In genomic region chr5:5473224-5473623, GRCh38 we compare ENCODE assay signal across 31 cellular contexts. TPM values are rescaled to one million over a fixed set of nuclear protein-coding genes. Genes with fewer than 3 reads are reported as not detected.
A peak's percentile ranks its signal among the peaks of the same experiment; 100 is the strongest.
DNase-seq lines count a peak whose midpoint lies in the region; ATAC-seq, FAIRE-seq and TF ChIP-seq lines count a peak whose summit lies in the region.
"Had no signal": no experiment of that assay in that cellular context is flagged by ENCODE, and none has a peak within 500 bp of the region (broad histone marks: within the 10 kb centered on the region; RNA-seq: fewer than 3 reads in every experiment).

No MANE protein-coding gene starts in this region.

- WGBS in A549 (ENCODE audit: missing lambda C conversion rate) = 91% methylated on average over 2 of the region's 2 CpGs
- WGBS in neuronal stem cell (ENCODE audit: extremely low coverage in 2 of 2, insufficient read length in 2 of 2, insufficient replicate concordance in 1 of 2), 2 donors = no CpG with 5 or more reads among the region's 2 CpGs

- H3K36me3 Mint-ChIP-seq in HFFc6 (ENCODE audit: low read depth) = peaks cover 33% of the 10 kb centered on the region
- peaks cover 10% of the 10 kb centered on the region for H3K36me3 Mint-ChIP-seq in astrocyte (ENCODE audit: low read depth, unreplicated experiment)

- H3K27me3 Mint-ChIP-seq in HFFc6 (ENCODE audit: insufficient read depth) = peaks cover 2% of the 10 kb centered on the region; the same call in 1 of the 2 replicates
- H3K27me3 Mint-ChIP-seq in astrocyte (ENCODE audit: low read depth, unreplicated experiment) = no peaks in the 10 kb centered on the region
- H3K27me3 Mint-ChIP-seq: activated naive CD4-positive, alpha-beta T cell treated with anti-CD3 and anti-CD28 coated beads, Interleukin-2, amount 10 ng/mL, durations not matched to agents 7 days and 5 days; activated T-helper 17 cell treated with anti-CD3 and anti-CD28 coated beads, Interleukin-2, amount 50 U/mL, for 72 hours; B cell had no signal

- H3K4me1 ChIP-seq in A549 (0 out of 3 replicates have a peak, but pooled peaks cover 4% of the 10 kb centered on the region), astrocyte (ENCODE audit: insufficient read depth, low read length) (no peaks in the 10 kb centered on the region), neuronal stem cell (ENCODE audit: control insufficient read depth in 2 of 2, insufficient read depth in 1 of 2, low read depth in 1 of 2, low read length in 2 of 2) (no peaks in the 10 kb centered on the region)
- H3K4me1 ChIP-seq: gastrocnemius medialis, SJSA1, suprapubic skin, upper lobe of right lung had no signal

- no peak overlapping the region for H3K4ac ChIP-seq in neuronal stem cell (ENCODE audit: low read length)

- no peaks in the 10 kb centered on the region for H3K79me2 ChIP-seq in astrocyte (ENCODE audit: insufficient read depth, low read length)

- POLR2A ChIA-PET in A549 (lab: Yijun Ruan, JAX) = no interaction called here

- H2AK5ac ChIP-seq in neuronal stem cell (ENCODE audit: low read depth, low read length) = no peak overlapping the region

- no peak overlapping the region for H3K4me2 ChIP-seq in A549
- no peak overlapping the region for H3K4me2 ChIP-seq in astrocyte (ENCODE audit: low read length)
- H3K4me2 ChIP-seq in neuronal stem cell (ENCODE audit: insufficient read depth, low read length, poor library complexity, severe bottlenecking) = no peak overlapping the region

- FAIRE-seq in A549 (lab: Jason Lieb, UNC) (no peak), astrocyte (lab: Jason Lieb, UNC) (no peak)
- FAIRE-seq: GM12892, small intestine had no signal

- DNase-seq in A549 (ENCODE audit: low read depth in 1 of 2, low spot score in 1 of 2) = no peak
- peak; percentile 8 for DNase-seq in HFFc6
- DNase-seq in astrocyte (ENCODE audit: low read depth) = peak; percentile 39
- DNase-seq in fibroblast of villous mesenchyme (ENCODE audit: low read depth) = peak; percentile 28
- no peak for DNase-seq in neuronal stem cell (ENCODE audit: low spot score)
- no peak for DNase-seq in dedifferentiated amniotic fluid mesenchymal stem cell (ENCODE audit: extremely low spot score)
- no peak for DNase-seq in NCI-H1694 (lab: John Stamatoyannopoulos, UW)
- DNase-seq: activated CD4-positive, alpha-beta T cell treated with anti-CD3 and anti-CD28 coated beads for 48 hours; activated naive CD4-positive, alpha-beta T cell treated with anti-CD3 and anti-CD28 coated beads, Interleukin-2, amount 10 ng/mL, durations not matched to agents 7 days and 5 days; amygdala; CD8-positive, alpha-beta T cell; effector CD4-positive, alpha-beta T cell; gastrocnemius medialis; H9; Kasumi-1; NCI-H446 treated with DMSO at 0.1 percent for 48 hours; NCI-H82; ovary; retina; small intestine; stimulated activated naive CD4-positive, alpha-beta T cell treated with Interleukin-2 at 50 U/mL for 16 hours; T1000; upper lobe of right lung had no signal

- no peak overlapping the region for H3K27ac ChIP-seq in A549
- H3K27ac ChIP-seq in astrocyte (ENCODE audit: low read depth, low read length) = no peak overlapping the region
- H3K27ac ChIP-seq in neuronal stem cell (replicated peaks; ENCODE audit: low read length) = no peak overlapping the region
- H3K27ac ChIP-seq: epithelial cell of prostate, ovary, SJSA1, suprapubic skin, upper lobe of right lung had no signal

- no peak overlapping the region for H2BK120ac ChIP-seq in neuronal stem cell (ENCODE audit: low read depth, low read length)

- H2BK12ac ChIP-seq in neuronal stem cell (ENCODE audit: low read length) = no peak overlapping the region

- no peak for ATAC-seq in A549
- no peak for ATAC-seq in GM18498 (IDR thresholded peaks at IDR 0.05; ENCODE audit: unreplicated experiment)
- ATAC-seq: activated T-helper 17 cell treated with anti-CD3 and anti-CD28 coated beads, Interleukin-2, amount 50 U/mL, for 72 hours; CD8-positive, alpha-beta T cell; upper lobe of right lung had no signal

- no peaks in the 10 kb centered on the region for H3K9me3 Mint-ChIP-seq in HFFc6
- H3K9me3 Mint-ChIP-seq in astrocyte (ENCODE audit: unreplicated experiment) = no peaks in the 10 kb centered on the region
- H3K9me3 Mint-ChIP-seq: activated naive CD4-positive, alpha-beta T cell treated with anti-CD3 and anti-CD28 coated beads, Interleukin-2, amount 10 ng/mL, durations not matched to agents 7 days and 5 days; activated T-helper 17 cell treated with anti-CD3 and anti-CD28 coated beads, Interleukin-2, amount 50 U/mL, for 72 hours; CD8-positive, alpha-beta T cell; H9; nephron had no signal

- no peak for TF ChIP-seq CTCF in A549 (IDR thresholded peaks at IDR 0.05)
- TF ChIP-seq CTCF in HFFc6 (IDR thresholded peaks at IDR 0.05) = no peak
- no peak for TF ChIP-seq CTCF in astrocyte (IDR thresholded peaks at IDR 0.05; ENCODE audit: insufficient read depth, low read depth, low read length)
- no peak for TF ChIP-seq CTCF in fibroblast of villous mesenchyme (IDR thresholded peaks at IDR 0.05; ENCODE audit: insufficient read depth, low read depth, low read length)

- H3K14ac ChIP-seq in neuronal stem cell (ENCODE audit: low read length) = no peak overlapping the region

- no peaks in the 10 kb centered on the region for H3K79me1 ChIP-seq in neuronal stem cell (ENCODE audit: low read depth, low read length)

- TF ChIP-seq POLR2A in A549 (IDR thresholded peaks at IDR 0.05; ENCODE audit: low read length) = no peak

- H2AFZ ChIP-seq in astrocyte (ENCODE audit: low read depth, low read length) (no peak overlapping the region), neuronal stem cell (ENCODE audit: low read length) (no peak overlapping the region)

- TF ChIP-seq RAD21 in A549 (conservative IDR thresholded peaks at IDR 0.05 in 1 of 2, IDR thresholded peaks at IDR 0.05 in 1 of 2) = no peak

- H3K27ac Mint-ChIP-seq in HFFc6 (no peak overlapping the region), astrocyte (ENCODE audit: unreplicated experiment) (no peak overlapping the region)
- H3K27ac Mint-ChIP-seq: activated naive CD4-positive, alpha-beta T cell treated with anti-CD3 and anti-CD28 coated beads, Interleukin-2, amount 10 ng/mL, durations not matched to agents 7 days and 5 days; activated T-helper 17 cell treated with anti-CD3 and anti-CD28 coated beads, Interleukin-2, amount 50 U/mL, for 72 hours; B cell; CD8-positive, alpha-beta T cell; H9; nephron had no signal

- no peak for TF ChIP-seq EP300 in A549 (IDR thresholded peaks at IDR 0.05)

- H3K4me3 Mint-ChIP-seq in HFFc6 = no peak overlapping the region
- H3K4me3 Mint-ChIP-seq in astrocyte (ENCODE audit: unreplicated experiment) = no peak overlapping the region
- H3K4me3 Mint-ChIP-seq: activated naive CD4-positive, alpha-beta T cell treated with anti-CD3 and anti-CD28 coated beads, Interleukin-2, amount 10 ng/mL, durations not matched to agents 7 days and 5 days; activated T-helper 17 cell treated with anti-CD3 and anti-CD28 coated beads, Interleukin-2, amount 50 U/mL, for 72 hours; B cell; CD8-positive, alpha-beta T cell; H9; nephron had no signal

- no peak overlapping the region for H2BK15ac ChIP-seq in neuronal stem cell (ENCODE audit: low read length)

- H3K9me3 ChIP-seq in A549 = no peaks in the 10 kb centered on the region
- H3K9me3 ChIP-seq in astrocyte (ENCODE audit: insufficient read depth, low read depth, low read length) = no peaks in the 10 kb centered on the region
- peaks cover 0 to 2% of the 10 kb centered on the region in 2 donors for H3K9me3 ChIP-seq in neuronal stem cell (replicated peaks in 1 of 2; ENCODE audit: control insufficient read depth in 2 of 2, insufficient read depth in 1 of 2, low read depth in 1 of 2, low read length in 2 of 2)
- H3K9me3 ChIP-seq: gastrocnemius medialis, ovary, SJSA1, suprapubic skin, upper lobe of right lung had no signal

- H3K4me3 ChIP-seq in A549 = no peak overlapping the region
- no peak overlapping the region for H3K4me3 ChIP-seq in astrocyte (ENCODE audit: insufficient read depth, low read depth, low read length)
- no peak overlapping the region for H3K4me3 ChIP-seq in fibroblast of villous mesenchyme (ENCODE audit: low read depth, low read length)
- no peak overlapping the region for H3K4me3 ChIP-seq in neuronal stem cell (ENCODE audit: low read length in 2 of 2)
- H3K4me3 ChIP-seq: gastrocnemius medialis, ovary, SJSA1, suprapubic skin, upper lobe of right lung had no signal

- peaks cover 26% of the 10 kb centered on the region for H3K36me3 ChIP-seq in astrocyte (ENCODE audit: insufficient read depth, low read length)
- H3K36me3 ChIP-seq in neuronal stem cell (replicated peaks in 1 of 2; ENCODE audit: control insufficient read depth in 2 of 2, insufficient read depth in 2 of 2, low read length in 2 of 2) = peaks cover 11 to 80% of the 10 kb centered on the region in 2 donors
- H3K36me3 ChIP-seq: ovary had no signal

- H3K27me3 ChIP-seq in astrocyte (ENCODE audit: insufficient read depth, low read length) (no peaks in the 10 kb centered on the region), neuronal stem cell (ENCODE audit: control insufficient read depth in 3 of 3, insufficient read depth in 3 of 3, low read depth in 1 of 3, low read length in 3 of 3) (no peaks in the 10 kb centered on the region)
- H3K27me3 ChIP-seq: gastrocnemius medialis, ovary, SJSA1, suprapubic skin, upper lobe of right lung had no signal

- no peak overlapping the region for H4K8ac ChIP-seq in neuronal stem cell (ENCODE audit: low read depth, low read length)

- H3K18ac ChIP-seq in neuronal stem cell (ENCODE audit: low read length) = no peak overlapping the region

- H3K23ac ChIP-seq in neuronal stem cell (ENCODE audit: low read depth, low read length, poor library complexity) = no peak overlapping the region

- H2BK5ac ChIP-seq in neuronal stem cell (ENCODE audit: low read length) = no peak overlapping the region

- no peak overlapping the region for H4K91ac ChIP-seq in neuronal stem cell (ENCODE audit: low read depth, low read length, poor library complexity)

- H3K9ac ChIP-seq in astrocyte (ENCODE audit: low read length) = no peak overlapping the region
- H3K9ac ChIP-seq in neuronal stem cell (ENCODE audit: low read depth, low read length, poor library complexity) = no peak overlapping the region

- CTCF ChIA-PET in A549 (lab: Yijun Ruan, JAX) = no interaction called here

- H3K4me1 Mint-ChIP-seq in HFFc6 (ENCODE audit: low read depth) (peaks cover 8% of the 10 kb centered on the region), astrocyte (ENCODE audit: low read depth, unreplicated experiment) (no peaks in the 10 kb centered on the region)
- H3K4me1 Mint-ChIP-seq: activated naive CD4-positive, alpha-beta T cell treated with anti-CD3 and anti-CD28 coated beads, Interleukin-2, amount 10 ng/mL, durations not matched to agents 7 days and 5 days; activated T-helper 17 cell treated with anti-CD3 and anti-CD28 coated beads, Interleukin-2, amount 50 U/mL, for 72 hours; B cell; H9; nephron had no signal

- H4K20me1 ChIP-seq in astrocyte (ENCODE audit: insufficient read depth, low read length) = peaks cover 7% of the 10 kb centered on the region

RNA-seq across cellular contexts. Expression of gene ICE1, which starts 50.7 kb away (rescaled TPM):
- polyA plus RNA-seq in A549 (2011; rRNA removed) = 29.1 and 33.1 TPM in 2 replicates
- 6.5 and 8.1 TPM in 2 replicates for polyA plus RNA-seq in A549 (2012; cell fraction: cytosol; rRNA removed)
- polyA plus RNA-seq in A549 (2012; cell fraction: nucleus; rRNA removed) = 8.7 and 10.4 TPM in 2 replicates
- polyA plus RNA-seq in A549 (2017; fragmentation: RNase III; extraction: RNeasy Plus Mini Kit Qiagen cat#74134 plus additional on column Dnase treatment) = 16.3 to 17.6 TPM (median 16.9 TPM) in 3 replicates
- 39.7 and 40.8 TPM in 2 replicates for polyA minus RNA-seq in A549 (2011; rRNA and poly(A)+ RNA removed)
- 10 to 100 TPM; 19.7 to 23.8 (median 22.2) TPM for total RNA-seq in HFFc6 (2021; fragmentation: NEBNext Ultra II Directional; extraction: Animal tissue kit (Norgen Biotek cat#: 25700))
- total RNA-seq in astrocyte = 40.3 and 44.8 TPM in 2 replicates
- 31.2 and 35.4 TPM in 2 replicates for total RNA-seq in fibroblast of villous mesenchyme
- polyA plus RNA-seq in neuronal stem cell (2013, experiment 1 of 2) = 15.7 TPM
- polyA plus RNA-seq in neuronal stem cell (2013, experiment 2 of 2) = 16.4 TPM

Comparison
In these comparisons a context has a peak if more than half of its experiments do, and no peak if none do; other contexts are left out.
1. DNase-seq: peak in HFFc6 (single experiment), astrocyte (single experiment) and fibroblast of villous mesenchyme (single experiment); none in A549 (0 of 2), neuronal stem cell (single experiment), dedifferentiated amniotic fluid mesenchymal stem cell (single experiment) and NCI-H1694 (single experiment).